In the genomic region with DNA sequence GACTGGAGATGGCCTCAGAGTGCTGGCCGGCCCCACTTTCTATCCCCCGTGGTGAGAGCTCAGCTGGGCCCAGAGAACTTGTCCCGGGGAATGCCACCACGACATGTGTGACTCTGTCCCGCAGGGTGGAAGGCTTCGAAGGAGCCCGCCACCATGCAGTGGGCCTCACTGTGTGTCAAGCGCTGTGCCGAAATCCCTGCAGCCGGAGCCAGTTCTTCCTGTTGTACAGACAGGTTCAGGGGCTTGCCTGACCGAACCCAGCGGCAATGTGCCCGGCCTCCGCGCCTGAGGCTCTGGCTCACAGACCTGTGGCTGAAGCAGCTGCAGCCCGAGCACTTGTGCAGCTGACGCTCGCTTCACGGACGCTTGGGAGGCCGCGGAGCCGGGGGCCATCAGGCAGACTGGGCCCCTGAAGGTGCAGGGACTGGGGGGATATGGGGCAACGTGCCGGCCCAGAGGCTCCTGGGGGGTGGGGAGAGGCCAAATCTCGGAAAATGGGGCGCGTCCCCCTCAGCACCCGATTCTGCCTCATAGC, we compare ENCODE assay signal across 8 cellular contexts. TPM values are rescaled to one million over a fixed set of nuclear protein-coding genes. Genes with fewer than 3 reads are reported as not detected.
A peak's percentile ranks its signal among the peaks of the same experiment; 100 is the strongest.
DNase-seq lines count a peak whose midpoint lies in the region; ATAC-seq and TF ChIP-seq lines count a peak whose summit lies in the region.

No MANE protein-coding gene starts in this region.

- no peaks in the 10 kb centered on the region for H3K9me3 Mint-ChIP-seq in activated T-helper 1 cell treated with anti-CD3 and anti-CD28 coated beads, Interleukin-12 subunit alpha, Interleukin-12 subunit beta, Interleukin-2, Interleukin-4 antibody, amounts not matched to agents 30 ng/mL and 10 ng/mL and 1 ng/mL, durations not matched to agents 14 hours and 24 hours and 36 hours
- H3K9me3 Mint-ChIP-seq in progenitor cell of endocrine pancreas (ENCODE audit: low read depth): no peaks in the 10 kb centered on the region

- no peak for TF ChIP-seq CTCF in GM10266 (IDR thresholded peaks at IDR 0.05; ENCODE audit: control insufficient read depth, insufficient read depth, low read depth, missing control alignments)
- no peak for TF ChIP-seq CTCF in heart right ventricle (IDR thresholded peaks at IDR 0.05)
- TF ChIP-seq CTCF in progenitor cell of endocrine pancreas (IDR thresholded peaks at IDR 0.05; ENCODE audit: unreplicated experiment): no peak

- H3K4me3 Mint-ChIP-seq in activated T-helper 1 cell treated with anti-CD3 and anti-CD28 coated beads, Interleukin-12 subunit alpha, Interleukin-12 subunit beta, Interleukin-2, Interleukin-4 antibody, amounts not matched to agents 30 ng/mL and 10 ng/mL and 1 ng/mL, durations not matched to agents 14 hours and 24 hours and 36 hours: peak overlapping the region; percentile 79
- peak overlapping the region; percentile 84 for H3K4me3 Mint-ChIP-seq in progenitor cell of endocrine pancreas (ENCODE audit: low read depth)

- H3K9me3 ChIP-seq in MG63 (no peaks in the 10 kb centered on the region), heart right ventricle (no peaks in the 10 kb centered on the region)

- H3K4me1 ChIP-seq in heart right ventricle: peaks cover 7 to 58% (median 53%) of the 10 kb centered on the region in 9 donors

- peak overlapping the region; percentile 61 for H3K27ac Mint-ChIP-seq in activated T-helper 1 cell treated with anti-CD3 and anti-CD28 coated beads, Interleukin-12 subunit alpha, Interleukin-12 subunit beta, Interleukin-2, Interleukin-4 antibody, amounts not matched to agents 30 ng/mL and 10 ng/mL and 1 ng/mL, durations not matched to agents 14 hours and 24 hours and 36 hours
- no peak overlapping the region for H3K27ac Mint-ChIP-seq in progenitor cell of endocrine pancreas

- peaks cover 3% of the 10 kb centered on the region for H3K36me3 Mint-ChIP-seq in activated T-helper 1 cell treated with anti-CD3 and anti-CD28 coated beads, Interleukin-12 subunit alpha, Interleukin-12 subunit beta, Interleukin-2, Interleukin-4 antibody, amounts not matched to agents 30 ng/mL and 10 ng/mL and 1 ng/mL, durations not matched to agents 14 hours and 24 hours and 36 hours (ENCODE audit: low read depth)
- H3K36me3 Mint-ChIP-seq in progenitor cell of endocrine pancreas (ENCODE audit: insufficient read depth): no peaks in the 10 kb centered on the region

- H3K4me1 Mint-ChIP-seq in activated T-helper 1 cell treated with anti-CD3 and anti-CD28 coated beads, Interleukin-12 subunit alpha, Interleukin-12 subunit beta, Interleukin-2, Interleukin-4 antibody, amounts not matched to agents 30 ng/mL and 10 ng/mL and 1 ng/mL, durations not matched to agents 14 hours and 24 hours and 36 hours (ENCODE audit: low read depth): peaks cover 6% of the 10 kb centered on the region
- peaks cover 22% of the 10 kb centered on the region for H3K4me1 Mint-ChIP-seq in progenitor cell of endocrine pancreas (ENCODE audit: low read depth)

- DNase-seq in GM10266 (ENCODE audit: extremely low spot score): peak; percentile 46
- peak; percentile 38 for DNase-seq in MG63
- DNase-seq in activated T-helper 1 cell treated with anti-CD3 and anti-CD28 coated beads, Interleukin-12 subunit alpha, Interleukin-12 subunit beta, Interleukin-2, Interleukin-4 antibody, amounts not matched to agents 30 ng/mL and 10 ng/mL and 1 ng/mL, durations not matched to agents 14 hours and 24 hours and 36 hours (ENCODE audit: low spot score): no peak
- peak in 1 of 2 donors; percentile 56 for DNase-seq in heart right ventricle
- DNase-seq in progenitor cell of endocrine pancreas (ENCODE audit: low spot score, unreplicated experiment): peak; percentile 39
- no peak for DNase-seq in GM19240 (ENCODE audit: insufficient read length, low spot score)
- no peak for DNase-seq in middle frontal gyrus (ENCODE audit: extremely low spot score, low spot score)

- H3K27me3 Mint-ChIP-seq in activated T-helper 1 cell treated with anti-CD3 and anti-CD28 coated beads, Interleukin-12 subunit alpha, Interleukin-12 subunit beta, Interleukin-2, Interleukin-4 antibody, amounts not matched to agents 30 ng/mL and 10 ng/mL and 1 ng/mL, durations not matched to agents 14 hours and 24 hours and 36 hours (ENCODE audit: insufficient read depth): no peaks in the 10 kb centered on the region
- no peaks in the 10 kb centered on the region for H3K27me3 Mint-ChIP-seq in progenitor cell of endocrine pancreas

- ATAC-seq in heart right ventricle (peak; percentile 31 to 51 (median 46)), GM19467 (IDR thresholded peaks at IDR 0.05; ENCODE audit: unreplicated experiment) (no peak)

- 14 to 15% methylated on average over 25 to 29 of the region's 29 CpGs for WGBS in heart right ventricle, 2 donors

- peak overlapping the region; percentile 79 for H3K4me3 ChIP-seq in MG63
- H3K4me3 ChIP-seq in heart right ventricle: peak overlapping the region; percentile 45 to 80 (median 70)

- H3K27ac ChIP-seq in heart right ventricle: peak overlapping the region; percentile 52 to 96 (median 88)

- H3K36me3 ChIP-seq in MG63: peaks cover 4% of the 10 kb centered on the region; the same call in 1 of the 2 replicates
- H3K36me3 ChIP-seq in heart right ventricle: no peaks in the 10 kb centered on the region

- no peaks in the 10 kb centered on the region for H3K27me3 ChIP-seq in MG63
- no peaks in the 10 kb centered on the region for H3K27me3 ChIP-seq in heart right ventricle

- intact Hi-C loops in activated T-helper 1 cell treated with anti-CD3 and anti-CD28 coated beads, Interleukin-12 subunit alpha, Interleukin-12 subunit beta, Interleukin-2, Interleukin-4 antibody, amounts not matched to agents 30 ng/mL and 10 ng/mL and 1 ng/mL, durations not matched to agents 14 hours and 24 hours and 36 hours (cut with micrococcal nuclease): loop anchor here (2.0 to 5.0 kb wide), 7 partner anchors 13 to 285 kb away; partner anchors contain the start of genes MAPK1 and PPIL2
- intact Hi-C loops in heart right ventricle (cut with DNase I): loop anchor here in 8 of 10 donors (2.0 to 5.0 kb wide), 6 partner anchors 13 to 240 kb away; no protein-coding TSS in a partner anchor

RNA-seq across cellular contexts. Expression of gene PPM1F, which starts 0.7 kb away (rescaled TPM):
- total RNA-seq in MG63 (2014; rRNA removed; shearing (Covaris generic); ENCODE audit: low replicate concordance): 27.1 and 45.5 TPM in 2 replicates
- total RNA-seq in activated T-helper 1 cell treated with anti-CD3 and anti-CD28 coated beads, Interleukin-12 subunit alpha, Interleukin-12 subunit beta, Interleukin-2, Interleukin-4 antibody, amounts not matched to agents 30 ng/mL and 10 ng/mL and 1 ng/mL, durations not matched to agents 14 hours and 24 hours and 36 hours: 28.5 and 28.7 TPM in 2 replicates
- total RNA-seq in heart right ventricle (10 to 100 TPM; 14.3 to 31.4 (median 19.0) TPM), progenitor cell of endocrine pancreas (22.7 and 25.2 TPM in 2 replicates)
- 10 to 100 TPM; 11.8 to 12.3 TPM for polyA plus RNA-seq in heart right ventricle

RNA-seq across cellular contexts. Expression of gene TOP3B, which starts 30.6 kb away (rescaled TPM):
- total RNA-seq in MG63 (2014; rRNA removed; shearing (Covaris generic); ENCODE audit: low replicate concordance): 26.6 and 35.8 TPM in 2 replicates
- 48.4 and 51.9 TPM in 2 replicates for total RNA-seq in activated T-helper 1 cell treated with anti-CD3 and anti-CD28 coated beads, Interleukin-12 subunit alpha, Interleukin-12 subunit beta, Interleukin-2, Interleukin-4 antibody, amounts not matched to agents 30 ng/mL and 10 ng/mL and 1 ng/mL, durations not matched to agents 14 hours and 24 hours and 36 hours
- total RNA-seq in heart right ventricle (10 to 100 TPM in 7 of 10 donors, 1 to 10 TPM in 3; 8.4 to 18.4 (median 10.8) TPM), progenitor cell of endocrine pancreas (81.1 and 83.3 TPM in 2 replicates)
- 10 to 100 TPM in 1 of 2 donors, 1 to 10 TPM in 1; 7.8 to 20.0 TPM for polyA plus RNA-seq in heart right ventricle

Comparison
In these comparisons a context has a peak if more than half of its experiments do, and no peak if none do; other contexts are left out.
1. DNase-seq: peak in GM10266 (single experiment), MG63 (single experiment) and progenitor cell of endocrine pancreas (single experiment); none in activated T-helper 1 cell treated with anti-CD3 and anti-CD28 coated beads, Interleukin-12 subunit alpha, Interleukin-12 subunit beta, Interleukin-2, Interleukin-4 antibody, amounts not matched to agents 30 ng/mL and 10 ng/mL and 1 ng/mL, durations not matched to agents 14 hours and 24 hours and 36 hours (single experiment), GM19240 (single experiment) and middle frontal gyrus (single experiment).